Comparison of ENCODE assay signal across 1 cellular context in genomic region chr2:96955694-96956610, GRCh38.
TF ChIP-seq lines count a peak whose summit lies in the region.

No MANE protein-coding gene starts in this region.

TF ChIP-seq in HepG2, 621 proteins besides CTCF, POLR2A, EP300 and RAD21:
- TF ChIP-seq SOX6 (IDR thresholded peaks at IDR 0.05) (no peak), SOX6 (CRISPR knock-in tag; IDR thresholded peaks at IDR 0.05) (no peak), EED (CRISPR knock-in tag; IDR thresholded peaks at IDR 0.05) (0 out of 2 replicates have a peak, but pooled peaks have one; percentile 19), TBX2 (CRISPR knock-in tag; IDR thresholded peaks at IDR 0.05; ENCODE audit: borderline replicate concordance) (peak; percentile 29; the same call in 1 of the 2 replicates)
